In genomic region chr1:66265796-66266195, GRCh38 we compare ENCODE assay signal across 1 cellular context.
TF ChIP-seq lines count a peak whose summit lies in the region.

No MANE protein-coding gene starts in this region.

TF ChIP-seq in HepG2, 621 proteins besides CTCF, POLR2A, EP300 and RAD21 (continued from another document):
- TF ChIP-seq ONECUT2 (CRISPR knock-in tag; IDR thresholded peaks at IDR 0.05) (no peak), WIZ (CRISPR knock-in tag; IDR thresholded peaks at IDR 0.05) (no peak), ZZZ3 (CRISPR knock-in tag; IDR thresholded peaks at IDR 0.05; ENCODE audit: borderline replicate concordance) (no peak)
